ENCODE assay signal across 18 cellular contexts in genomic region chr7:99665312-99665759, GRCh38. TPM values are rescaled to one million over a fixed set of nuclear protein-coding genes. Genes with fewer than 3 reads are reported as not detected.
"Had no signal": no experiment of that assay in that cellular context is flagged by ENCODE, and none has a peak within 500 bp of the region (broad histone marks: within the 10 kb centered on the region; RNA-seq: fewer than 3 reads in every experiment).

No MANE protein-coding gene starts in this region.

- H3K4me1 Mint-ChIP-seq: central memory CD8-positive, alpha-beta T cell; memory B cell; naive B cell; neural crest cell had no signal

- H3K27me3 Mint-ChIP-seq: central memory CD8-positive, alpha-beta T cell; memory B cell; naive B cell; stimulated activated naive CD8-positive, alpha-beta T cell treated with anti-CD3 and anti-CD28 coated beads, Interleukin-15, Interleukin-2, amounts not matched to agents 100 ng/mL and 50 ng/mL, for 24 hours had no signal

- H3K27ac Mint-ChIP-seq: memory B cell; naive B cell; stimulated activated naive CD8-positive, alpha-beta T cell treated with anti-CD3 and anti-CD28 coated beads, Interleukin-15, Interleukin-2, amounts not matched to agents 100 ng/mL and 50 ng/mL, for 24 hours; T-helper 1 cell treated with Interleukin-12 subunit alpha and Interleukin-12 subunit beta and Interleukin-4 antibody, amounts not matched to agents 30 μg/mL and 1 μg/mL, for 36 hours had no signal

- H3K9me3 Mint-ChIP-seq: central memory CD8-positive, alpha-beta T cell; memory B cell; stimulated activated naive CD8-positive, alpha-beta T cell treated with anti-CD3 and anti-CD28 coated beads, Interleukin-15, Interleukin-2, amounts not matched to agents 100 ng/mL and 50 ng/mL, for 24 hours had no signal

- H3K4me3 Mint-ChIP-seq: central memory CD8-positive, alpha-beta T cell; memory B cell; naive B cell; neural crest cell; stimulated activated naive CD8-positive, alpha-beta T cell treated with anti-CD3 and anti-CD28 coated beads, Interleukin-15, Interleukin-2, amounts not matched to agents 100 ng/mL and 50 ng/mL, for 24 hours; T-helper 1 cell treated with Interleukin-12 subunit alpha and Interleukin-12 subunit beta and Interleukin-4 antibody, amounts not matched to agents 30 μg/mL and 1 μg/mL, for 36 hours had no signal

- DNase-seq: activated gamma-delta T cell; activated T-cell treated with anti-CD3 and anti-CD28 coated beads, Interleukin-2, amount 50 U/mL, for 48 hours; gastrocnemius medialis; heart left ventricle; kidney glomerular epithelial cell; left ventricle myocardium superior; mucosa of descending colon; naive B cell; retina; SJCRH30; spleen; transverse colon; uterus had no signal

RNA-seq across cellular contexts. Expression of gene CYP3A5, which starts 14.5 kb away (rescaled TPM):
- total RNA-seq: neural crest cell, spleen had no signal
